Comparison of ENCODE assay signal across 21 cellular contexts in the genomic region with DNA sequence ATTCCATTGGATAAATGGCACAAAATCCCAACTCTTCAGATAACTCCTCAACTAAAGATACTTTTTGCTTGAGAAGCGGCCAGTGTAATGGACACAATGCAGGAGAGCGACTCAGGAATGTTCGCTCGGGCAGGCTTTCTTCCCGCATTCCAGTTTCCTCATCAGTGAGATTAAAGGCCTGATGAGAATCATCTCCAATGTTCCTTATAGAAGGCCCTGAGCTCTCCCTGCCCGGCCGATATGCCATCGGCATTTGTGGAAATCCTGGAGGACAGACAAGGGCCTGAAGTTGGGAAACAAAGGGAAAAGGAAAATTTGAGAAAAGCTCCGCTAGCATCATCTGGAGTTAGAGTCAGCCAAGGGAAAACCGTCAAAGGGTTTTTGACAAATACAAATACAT.
"Had no signal": no experiment of that assay in that cellular context is flagged by ENCODE, and none has a peak within 500 bp of the region (broad histone marks: within the 10 kb centered on the region; RNA-seq: fewer than 3 reads in every experiment).

No MANE protein-coding gene starts in this region.

- DNase-seq: activated CD4-positive, alpha-beta T cell treated with anti-CD3 and anti-CD28 coated beads, Interleukin-2, amount 10 ng/mL, durations not matched to agents 7 days and 5 days; activated CD8-positive, alpha-beta T cell treated with anti-CD3 and anti-CD28 coated beads, Interleukin-2, amount 10 ng/mL, durations not matched to agents 7 days and 5 days; activated naive CD4-positive, alpha-beta T cell treated with Interleukin-2 at 50 U/mL for 16 hours; activated T-cell treated with anti-CD3 and anti-CD28 coated beads, Interleukin-2, amount 50 U/mL, for 24 hours; aorta; cortex of kidney; effector CD8-positive, alpha-beta T cell; esophagus squamous epithelium; naive B cell; psoas muscle; stimulated activated CD4-positive, alpha-beta T cell treated with anti-CD3 and anti-CD28 coated beads, Interleukin-15, amount 100 ng/mL, for 24 hours; stimulated activated CD4-positive, alpha-beta T cell treated with anti-CD3 and anti-CD28 coated beads, Interleukin-2, amount 100 ng/mL, for 48 hours; T1000; upper lobe of left lung had no signal

- H3K9me3 ChIP-seq: esophagus squamous epithelium, mucosa of descending colon, psoas muscle, stomach, upper lobe of left lung had no signal

- H3K9me3 Mint-ChIP-seq: activated CD4-positive, alpha-beta T cell treated with anti-CD3 and anti-CD28 coated beads, Interleukin-2, amount 10 ng/mL, durations not matched to agents 7 days and 5 days; activated T-cell treated with anti-CD3 and anti-CD28 coated beads, Interleukin-2, amount 50 U/mL, for 24 hours; activated T-helper 2 cell treated with anti-CD3 and anti-CD28 coated beads, Interferon-gamma antibody, Interleukin-2, Interleukin-4, amounts not matched to agents 10 μg/mL and 5 μg/mL and 100 μg/mL, durations not matched to agents 14 hours and 24 hours and 36 hours; naive B cell; neural crest cell had no signal

- H3K4me3 ChIP-seq: esophagus squamous epithelium, mucosa of descending colon, psoas muscle, skin epidermis, stomach, upper lobe of left lung had no signal

- H3K4me3 Mint-ChIP-seq: activated CD4-positive, alpha-beta T cell treated with anti-CD3 and anti-CD28 coated beads, Interleukin-2, amount 10 ng/mL, durations not matched to agents 7 days and 5 days; activated CD8-positive, alpha-beta T cell treated with anti-CD3 and anti-CD28 coated beads, Interleukin-2, amount 10 ng/mL, durations not matched to agents 7 days and 5 days; activated T-cell treated with anti-CD3 and anti-CD28 coated beads, Interleukin-2, amount 50 U/mL, for 24 hours; naive B cell; neural crest cell had no signal

- H3K36me3 ChIP-seq: esophagus squamous epithelium, upper lobe of left lung had no signal

- ATAC-seq: activated CD8-positive, alpha-beta T cell treated with anti-CD3 and anti-CD28 coated beads, Interleukin-2, amount 10 ng/mL, durations not matched to agents 7 days and 5 days; left lobe of liver; psoas muscle had no signal

- H3K27me3 Mint-ChIP-seq: activated CD4-positive, alpha-beta T cell treated with anti-CD3 and anti-CD28 coated beads, Interleukin-2, amount 10 ng/mL, durations not matched to agents 7 days and 5 days; activated T-cell treated with anti-CD3 and anti-CD28 coated beads, Interleukin-2, amount 50 U/mL, for 24 hours; naive B cell had no signal

- FAIRE-seq: keratinocyte had no signal

- H3K27ac ChIP-seq: esophagus squamous epithelium, psoas muscle, skin epidermis, upper lobe of left lung had no signal

- H3K27ac Mint-ChIP-seq: activated CD4-positive, alpha-beta T cell treated with anti-CD3 and anti-CD28 coated beads, Interleukin-2, amount 10 ng/mL, durations not matched to agents 7 days and 5 days; activated CD8-positive, alpha-beta T cell treated with anti-CD3 and anti-CD28 coated beads, Interleukin-2, amount 10 ng/mL, durations not matched to agents 7 days and 5 days; activated T-cell treated with anti-CD3 and anti-CD28 coated beads, Interleukin-2, amount 50 U/mL, for 24 hours; activated T-helper 2 cell treated with anti-CD3 and anti-CD28 coated beads, Interferon-gamma antibody, Interleukin-2, Interleukin-4, amounts not matched to agents 10 μg/mL and 5 μg/mL and 100 μg/mL, durations not matched to agents 14 hours and 24 hours and 36 hours had no signal

- H3K4me1 ChIP-seq: esophagus squamous epithelium, psoas muscle had no signal

- H3K27me3 ChIP-seq: esophagus squamous epithelium, stomach, upper lobe of left lung had no signal

- H3K36me3 Mint-ChIP-seq: naive B cell had no signal

- H3K4me1 Mint-ChIP-seq: neural crest cell had no signal
